17 cellular contexts compared by ENCODE assay signal in genomic region chr9:133854785-133855184, GRCh38.
A peak's percentile ranks its signal among the peaks of the same experiment; 100 is the strongest.
DNase-seq lines count a peak whose midpoint lies in the region; ATAC-seq, FAIRE-seq and TF ChIP-seq lines count a peak whose summit lies in the region.
"Had no signal": no experiment of that assay in that cellular context is flagged by ENCODE, and none has a peak within 500 bp of the region (broad histone marks: within the 10 kb centered on the region; RNA-seq: fewer than 3 reads in every experiment).

No MANE protein-coding gene starts in this region.

- H2AFZ ChIP-seq in astrocyte (ENCODE audit: low read depth, low read length), result no peak overlapping the region

- H3K27me3 ChIP-seq in astrocyte (ENCODE audit: insufficient read depth, low read length) (no peaks in the 10 kb centered on the region), mucosa of rectum (ENCODE audit: control insufficient read depth in 2 of 2, insufficient read depth in 2 of 2, low read length in 2 of 2) (no peaks in the 10 kb centered on the region)
- H3K27me3 ChIP-seq: foreskin keratinocyte had no signal

- peaks cover 4% of the 10 kb centered on the region for H3K4me1 ChIP-seq in astrocyte (ENCODE audit: insufficient read depth, low read length)
- H3K4me1 ChIP-seq in mucosa of rectum (ENCODE audit: control insufficient read depth in 2 of 2, insufficient read depth in 2 of 2, low read length in 2 of 2), result peaks cover 21 to 23% of the 10 kb centered on the region in 2 donors
- H3K4me1 ChIP-seq: foreskin keratinocyte had no signal

- FAIRE-seq in astrocyte (lab: Jason Lieb, UNC), result no peak
- FAIRE-seq: colon, GM12878 had no signal

- H3K4me3 ChIP-seq in astrocyte (ENCODE audit: insufficient read depth, low read depth, low read length) (no peak overlapping the region), mucosa of rectum (ENCODE audit: low read length in 2 of 2) (no peak overlapping the region)
- H3K4me3 ChIP-seq: GM12878, left ventricle myocardium inferior, skin epidermis, thoracic aorta had no signal

- H3K4me1 Mint-ChIP-seq in astrocyte (ENCODE audit: low read depth, unreplicated experiment) (peaks cover 5% of the 10 kb centered on the region), type B pancreatic cell (ENCODE audit: unreplicated experiment) (peaks cover 31% of the 10 kb centered on the region)

- H3K27me3 Mint-ChIP-seq in astrocyte (ENCODE audit: low read depth, unreplicated experiment), result no peaks in the 10 kb centered on the region
- no peaks in the 10 kb centered on the region for H3K27me3 Mint-ChIP-seq in type B pancreatic cell
- H3K27me3 Mint-ChIP-seq: B cell had no signal

- peak; percentile 72 for DNase-seq in NCI-H2171 (lab: John Stamatoyannopoulos, UW)
- DNase-seq in astrocyte (ENCODE audit: low read depth), result no peak
- no peak for DNase-seq in type B pancreatic cell (ENCODE audit: extremely low spot score, unreplicated experiment)
- no peak for DNase-seq in Right ventricle myocardium superior
- DNase-seq in activated CD4-positive, alpha-beta T cell treated with anti-CD3 and anti-CD28 coated beads, Interleukin-2, amount 50 U/mL, for 1 hour, result no peak
- DNase-seq: activated gamma-delta T cell treated with Interleukin-2 at 50 U/mL for 16 hours, foreskin keratinocyte, GDM1, left ventricle myocardium inferior, T-helper 2 cell had no signal

- H3K36me3 ChIP-seq in astrocyte (ENCODE audit: insufficient read depth, low read length) (no peaks in the 10 kb centered on the region), mucosa of rectum (ENCODE audit: control insufficient read depth in 2 of 2, insufficient read depth in 2 of 2, low read length in 2 of 2) (peaks cover 0 to 3% of the 10 kb centered on the region in 2 donors)
- H3K36me3 ChIP-seq: left ventricle myocardium inferior, thoracic aorta had no signal

- no peak for ATAC-seq in Right ventricle myocardium superior (ENCODE audit: poor library complexity)
- no peak for ATAC-seq in GM21381 (IDR thresholded peaks at IDR 0.05; ENCODE audit: unreplicated experiment)
- ATAC-seq: foreskin keratinocyte, GM12878 had no signal

- no peaks in the 10 kb centered on the region for H3K9me3 ChIP-seq in astrocyte (ENCODE audit: insufficient read depth, low read depth, low read length)
- H3K9me3 ChIP-seq in mucosa of rectum (ENCODE audit: control insufficient read depth in 2 of 2, low read length in 2 of 2), result no peaks in the 10 kb centered on the region
- H3K9me3 ChIP-seq: left ventricle myocardium inferior, thoracic aorta had no signal

- H3K79me2 ChIP-seq in astrocyte (ENCODE audit: insufficient read depth, low read length), result peaks cover 41% of the 10 kb centered on the region

- H3K4me3 Mint-ChIP-seq in astrocyte (ENCODE audit: unreplicated experiment), result no peak overlapping the region
- H3K4me3 Mint-ChIP-seq in type B pancreatic cell, result no peak overlapping the region
- H3K4me3 Mint-ChIP-seq: B cell had no signal

- H3K4me2 ChIP-seq in astrocyte (ENCODE audit: low read length), result no peak overlapping the region

- peaks cover 35% of the 10 kb centered on the region for H3K36me3 Mint-ChIP-seq in astrocyte (ENCODE audit: low read depth, unreplicated experiment)
- peaks cover 20% of the 10 kb centered on the region for H3K36me3 Mint-ChIP-seq in type B pancreatic cell

- no peak for TF ChIP-seq CTCF in astrocyte (IDR thresholded peaks at IDR 0.05; ENCODE audit: insufficient read depth, low read depth, low read length)
- no peak for TF ChIP-seq CTCF in type B pancreatic cell (conservative IDR thresholded peaks at IDR 0.05)

- H3K27ac ChIP-seq in astrocyte (ENCODE audit: low read depth, low read length), result no peak overlapping the region
- peak overlapping the region; percentile 83 to 87 for H3K27ac ChIP-seq in mucosa of rectum (ENCODE audit: low read depth in 2 of 2, low read length in 2 of 2)
- H3K27ac ChIP-seq: foreskin keratinocyte, thoracic aorta had no signal

- H3K9me3 Mint-ChIP-seq in astrocyte (ENCODE audit: unreplicated experiment) (no peaks in the 10 kb centered on the region), type B pancreatic cell (no peaks in the 10 kb centered on the region)

- intact Hi-C loops in Right ventricle myocardium superior (cut with DNase I), result no loop called here

- H3K9ac ChIP-seq in astrocyte (ENCODE audit: low read length) (no peak overlapping the region), mucosa of rectum (ENCODE audit: low read depth in 1 of 2, low read length in 2 of 2) (peak overlapping the region; percentile 46 to 47)

- H3K27ac Mint-ChIP-seq in astrocyte (ENCODE audit: unreplicated experiment) (peak overlapping the region; percentile 27), type B pancreatic cell (peak overlapping the region; percentile 77)

- peaks cover 84% of the 10 kb centered on the region for H4K20me1 ChIP-seq in astrocyte (ENCODE audit: insufficient read depth, low read length)
